Comparison of ENCODE assay signal across 25 cellular contexts in the genomic region with DNA sequence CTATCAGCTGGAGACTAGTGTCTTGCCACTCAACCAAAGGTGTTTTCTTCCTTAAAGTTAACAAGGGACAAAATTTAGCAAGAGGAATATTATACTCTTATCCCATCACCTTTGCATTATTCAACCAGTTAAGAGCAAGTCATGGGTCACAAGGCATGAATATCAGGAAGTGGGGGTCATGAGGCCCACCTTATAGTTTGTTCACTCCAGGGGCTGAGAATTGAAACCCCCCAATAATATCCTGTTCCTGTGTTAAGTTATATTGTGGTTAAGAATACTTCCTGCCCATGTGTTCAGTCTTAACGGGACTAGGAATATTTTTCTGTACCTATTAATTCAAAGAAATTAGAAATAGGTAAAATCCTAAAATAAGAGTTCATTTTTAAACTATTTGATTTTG.
"Had no signal": no experiment of that assay in that cellular context is flagged by ENCODE, and none has a peak within 500 bp of the region (broad histone marks: within the 10 kb centered on the region; RNA-seq: fewer than 3 reads in every experiment).

No MANE protein-coding gene starts in this region.

- H3K36me3 ChIP-seq: esophagus squamous epithelium, gastrocnemius medialis, heart right ventricle, left lung, lower lobe of right lung had no signal

- H3K4me3 ChIP-seq: coronary artery, dorsolateral prefrontal cortex, esophagus squamous epithelium, gastrocnemius medialis, heart right ventricle, left lung, lower lobe of right lung, mucosa of descending colon had no signal

- ATAC-seq: effector memory CD8-positive, alpha-beta T cell; esophagus mucosa; gastrocnemius medialis; heart right ventricle; left cardiac atrium; left lung; left ventricle myocardium superior; lower lobe of right lung; mucosa of descending colon; naive thymus-derived CD8-positive, alpha-beta T cell had no signal

- H3K27ac ChIP-seq: coronary artery, dorsolateral prefrontal cortex, epithelial cell of prostate, esophagus squamous epithelium, gastrocnemius medialis, heart right ventricle, left lung, lower lobe of right lung had no signal

- DNase-seq: dermis blood vessel endothelial cell; dorsolateral prefrontal cortex; effector CD4-positive, alpha-beta T cell; effector memory CD8-positive, alpha-beta T cell; endodermal cell; erythroblast; esophagus squamous epithelium; foreskin fibroblast; foreskin melanocyte; gastrocnemius medialis; glutamatergic neuron; head of caudate nucleus; heart right ventricle; hippocampal formation; left cardiac atrium; left lung; left ventricle myocardium superior; lower lobe of right lung; mesenchymal stem cell; mucosa of descending colon; naive B cell; naive thymus-derived CD8-positive, alpha-beta T cell had no signal

- H3K27me3 ChIP-seq: dorsolateral prefrontal cortex, esophagus squamous epithelium, gastrocnemius medialis, heart right ventricle, left lung had no signal

- H3K9me3 ChIP-seq: gastrocnemius medialis had no signal

- H3K4me1 ChIP-seq: esophagus squamous epithelium, gastrocnemius medialis, heart right ventricle, left lung had no signal
